Comparison of ENCODE assay signal across 18 cellular contexts in genomic region chr16:5852151-5852550, GRCh38.
"Had no signal": no experiment of that assay in that cellular context is flagged by ENCODE, and none has a peak within 500 bp of the region (broad histone marks: within the 10 kb centered on the region; RNA-seq: fewer than 3 reads in every experiment).

No MANE protein-coding gene starts in this region.

- DNase-seq: effector memory CD4-positive, alpha-beta T cell; heart left ventricle; hippocampal formation; mucosa of descending colon; naive thymus-derived CD8-positive, alpha-beta T cell; posterior cingulate gyrus; spleen; stimulated activated CD4-positive, alpha-beta T cell treated with anti-CD3 and anti-CD28 coated beads, Interleukin-15, amount 100 ng/mL, for 24 hours; stimulated activated CD4-positive, alpha-beta T cell treated with anti-CD3 and anti-CD28 coated beads, Interleukin-1b, Interleukin-23, amount 100 ng/mL, for 48 hours; stimulated activated CD4-positive, alpha-beta T cell treated with anti-CD3 and anti-CD28 coated beads, Interleukin-4, amount 100 ng/mL, for 24 hours; tibial artery; upper lobe of left lung had no signal

- H3K4me3 Mint-ChIP-seq: naive thymus-derived CD8-positive, alpha-beta T cell; stimulated activated memory B cell treated with anti-CD40 and anti-IgM and Interleukin-4, amounts not matched to agents 10 μg/mL and 1 μg/mL and 100 μg/mL, for 72 hours; stimulated activated naive CD8-positive, alpha-beta T cell treated with anti-CD3 and anti-CD28 coated beads, Interleukin-15, Interleukin-2, amounts not matched to agents 100 ng/mL and 50 ng/mL, for 24 hours had no signal

- H3K27me3 Mint-ChIP-seq: naive thymus-derived CD8-positive, alpha-beta T cell; stimulated activated memory B cell treated with anti-CD40 and anti-IgM and Interleukin-4, amounts not matched to agents 10 μg/mL and 1 μg/mL and 100 μg/mL, for 72 hours; stimulated activated naive CD8-positive, alpha-beta T cell treated with anti-CD3 and anti-CD28 coated beads, Interleukin-15, Interleukin-2, amounts not matched to agents 100 ng/mL and 50 ng/mL, for 24 hours had no signal

- ATAC-seq: esophagus mucosa; heart left ventricle; mucosa of descending colon; naive thymus-derived CD8-positive, alpha-beta T cell; sciatic nerve; stimulated activated memory B cell treated with anti-CD40 and anti-IgM and Interleukin-4, amounts not matched to agents 10 μg/mL and 1 μg/mL and 100 μg/mL, for 72 hours had no signal

- H3K9me3 Mint-ChIP-seq: stimulated activated naive CD8-positive, alpha-beta T cell treated with anti-CD3 and anti-CD28 coated beads, Interleukin-15, Interleukin-2, amounts not matched to agents 100 ng/mL and 50 ng/mL, for 24 hours had no signal

- H3K27ac Mint-ChIP-seq: stimulated activated memory B cell treated with anti-CD40 and anti-IgM and Interleukin-4, amounts not matched to agents 10 μg/mL and 1 μg/mL and 100 μg/mL, for 72 hours; stimulated activated naive CD8-positive, alpha-beta T cell treated with anti-CD3 and anti-CD28 coated beads, Interleukin-15, Interleukin-2, amounts not matched to agents 100 ng/mL and 50 ng/mL, for 24 hours had no signal

- H3K4me1 Mint-ChIP-seq: naive thymus-derived CD8-positive, alpha-beta T cell; stimulated activated memory B cell treated with anti-CD40 and anti-IgM and Interleukin-4, amounts not matched to agents 10 μg/mL and 1 μg/mL and 100 μg/mL, for 72 hours had no signal

- H3K36me3 Mint-ChIP-seq: naive thymus-derived CD8-positive, alpha-beta T cell; stimulated activated memory B cell treated with anti-CD40 and anti-IgM and Interleukin-4, amounts not matched to agents 10 μg/mL and 1 μg/mL and 100 μg/mL, for 72 hours had no signal

- FAIRE-seq: endometrium, frontal cortex had no signal
